Comparison of ENCODE assay signal across 9 cellular contexts in the genomic region with DNA sequence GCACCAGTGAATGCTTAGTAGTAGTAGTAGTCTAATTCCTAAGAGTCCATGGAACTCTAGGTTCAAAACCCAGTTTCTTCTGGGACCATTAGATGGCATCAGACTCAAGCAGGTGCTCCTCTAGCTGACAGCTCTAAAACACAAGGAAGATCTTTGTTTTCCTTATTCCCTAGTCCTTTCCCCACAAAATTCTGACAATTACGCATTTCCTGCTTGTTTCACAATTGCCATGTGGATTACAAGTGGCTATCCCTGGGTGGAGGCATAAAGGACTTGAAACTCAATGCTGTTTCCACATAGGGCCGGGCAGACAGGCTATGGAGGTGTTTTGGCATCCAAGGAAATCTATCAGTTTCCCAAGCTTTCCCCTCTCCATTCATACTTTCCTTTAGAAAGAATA. TPM values are rescaled to one million over a fixed set of nuclear protein-coding genes. Genes with fewer than 3 reads are reported as not detected.
DNase-seq lines count a peak whose midpoint lies in the region; ATAC-seq, FAIRE-seq and TF ChIP-seq lines count a peak whose summit lies in the region.
"Had no signal": no experiment of that assay in that cellular context is flagged by ENCODE, and none has a peak within 500 bp of the region (broad histone marks: within the 10 kb centered on the region; RNA-seq: fewer than 3 reads in every experiment).

No MANE protein-coding gene starts in this region.

- H3K9me3 ChIP-seq in mesenchymal stem cell (ENCODE audit: control insufficient read depth, low read length) = no peaks in the 10 kb centered on the region

- H2BK5ac ChIP-seq in mesenchymal stem cell (ENCODE audit: low read depth, low read length, poor library complexity, severe bottlenecking) = no peak overlapping the region

- no peak overlapping the region for H3K23ac ChIP-seq in mesenchymal stem cell (ENCODE audit: low read length in 2 of 2)

- no peak overlapping the region for H4K91ac ChIP-seq in mesenchymal stem cell (ENCODE audit: low read length)

- H3K4ac ChIP-seq in mesenchymal stem cell (ENCODE audit: low read depth in 1 of 2, low read length in 2 of 2) = no peak overlapping the region

- H3K27ac ChIP-seq in C4-2B (no peak overlapping the region), mesenchymal stem cell (ENCODE audit: low read length, poor library complexity, severe bottlenecking) (no peak overlapping the region)

- H3K27me3 ChIP-seq in mesenchymal stem cell (ENCODE audit: control insufficient read depth in 1 of 2, insufficient read depth in 1 of 2, low read length in 2 of 2) = no peaks in the 10 kb centered on the region

- H3K36me3 ChIP-seq in mesenchymal stem cell (ENCODE audit: control insufficient read depth in 1 of 2, insufficient read depth in 2 of 2, low read depth in 1 of 2, low read length in 2 of 2) = peaks cover 22 to 36% of the 10 kb centered on the region in 2 experiments

- H3K79me1 ChIP-seq in mesenchymal stem cell (replicated peaks; ENCODE audit: low read length, poor library complexity, severe bottlenecking) = no peaks in the 10 kb centered on the region

- no peak overlapping the region for H2AFZ ChIP-seq in mesenchymal stem cell (ENCODE audit: low read depth, low read length)

- no peak overlapping the region for H4K8ac ChIP-seq in mesenchymal stem cell (ENCODE audit: low read length)

- ATAC-seq in GM18519 (IDR thresholded peaks at IDR 0.05; ENCODE audit: low FRiP score, unreplicated experiment) (no peak), HG03196 (IDR thresholded peaks at IDR 0.05; ENCODE audit: unreplicated experiment) (no peak)

- no peak overlapping the region for H2BK12ac ChIP-seq in mesenchymal stem cell (ENCODE audit: low read length in 2 of 2)

- no peak overlapping the region for H3K18ac ChIP-seq in mesenchymal stem cell (ENCODE audit: low read depth in 1 of 2, low read length in 2 of 2)

- WGBS in mesenchymal stem cell = 55% methylated on average over 1 of the region's 2 CpGs

- H3K14ac ChIP-seq in mesenchymal stem cell (ENCODE audit: low read length in 2 of 2) = no peak overlapping the region

- TF ChIP-seq CTCF in C4-2B (conservative IDR thresholded peaks at IDR 0.05) = peak; percentile 49
- TF ChIP-seq CTCF in cardiac fibroblast (IDR thresholded peaks at IDR 0.05; ENCODE audit: low read depth, low read length) = peak; percentile 26

- H3K4me3 ChIP-seq in cardiac fibroblast (replicated peaks in 1 of 2; ENCODE audit: low read depth in 2 of 2, low read length in 2 of 2) (no peak overlapping the region), mesenchymal stem cell (ENCODE audit: insufficient read depth in 1 of 2, low read depth in 1 of 2, low read length in 2 of 2) (no peak overlapping the region)

- DNase-seq in HTR-8/SVneo (ENCODE audit: insufficient read length, low spot score) = peak; percentile 19
- DNase-seq in cardiac fibroblast (ENCODE audit: low read depth in 2 of 2) = peak; percentile 75 to 80
- DNase-seq in mesenchymal stem cell = peak; percentile 70
- DNase-seq in activated CD4-positive, alpha-beta T cell treated with anti-CD3 and anti-CD28 coated beads, Interleukin-2, amount 50 U/mL, for 1 hour = no peak
- no peak for DNase-seq in NCI-H510A treated with DMSO at 0.1 percent for 48 hours (lab: John Stamatoyannopoulos, UW)
- DNase-seq: activated T-cell treated with anti-CD3 and anti-CD28 coated beads, Interleukin-2, amount 50 U/mL, for 48 hours had no signal

- FAIRE-seq in HTR-8/SVneo (lab: Jason Lieb, UNC) = no peak

- H3K4me2 ChIP-seq in mesenchymal stem cell (ENCODE audit: low read length, poor library complexity, severe bottlenecking) = no peak overlapping the region

- peak overlapping the region; percentile 15 for H3K9ac ChIP-seq in mesenchymal stem cell (ENCODE audit: low read length)

- H2AK5ac ChIP-seq in mesenchymal stem cell (ENCODE audit: low read length, severe bottlenecking) = no peak overlapping the region

- H2BK15ac ChIP-seq in mesenchymal stem cell (ENCODE audit: low read depth, poor library complexity, severe bottlenecking) = no peak overlapping the region

- H2BK120ac ChIP-seq in mesenchymal stem cell (ENCODE audit: low read depth, low read length) = no peak overlapping the region

- H3K4me1 ChIP-seq in mesenchymal stem cell (ENCODE audit: control insufficient read depth, insufficient read depth, low read depth, low read length) = no peaks in the 10 kb centered on the region

RNA-seq across cellular contexts. Expression of a gene that starts 9.2 kb away (rescaled TPM):
- polyA plus RNA-seq in mesenchymal stem cell (2013, experiment 1 of 2) = 0.15 TPM
- 0.15 TPM for polyA plus RNA-seq in mesenchymal stem cell (2013, experiment 2 of 2)

RNA-seq across cellular contexts. Expression of a gene that starts 12.6 kb away (rescaled TPM):
- polyA plus RNA-seq in mesenchymal stem cell (2013, experiment 1 of 2) = 23.7 TPM
- polyA plus RNA-seq in mesenchymal stem cell (2013, experiment 2 of 2) = 23.3 TPM

RNA-seq across cellular contexts. Expression of a gene that starts 17.9 kb away (rescaled TPM):
- 73.2 TPM for polyA plus RNA-seq in mesenchymal stem cell (2013, experiment 1 of 2)
- 77.8 TPM for polyA plus RNA-seq in mesenchymal stem cell (2013, experiment 2 of 2)

RNA-seq across cellular contexts. Expression of a gene that starts 27.5 kb away (rescaled TPM):
- 27.8 TPM for polyA plus RNA-seq in mesenchymal stem cell (2013, experiment 1 of 2)
- polyA plus RNA-seq in mesenchymal stem cell (2013, experiment 2 of 2) = 29.5 TPM

RNA-seq across cellular contexts. Expression of a gene that starts 28.0 kb away (rescaled TPM):
- polyA plus RNA-seq in mesenchymal stem cell (2013, experiment 1 of 2) = 22.5 TPM
- polyA plus RNA-seq in mesenchymal stem cell (2013, experiment 2 of 2) = 23.3 TPM

Comparison
In these comparisons a context has a peak if more than half of its experiments do, and no peak if none do; other contexts are left out.
1. DNase-seq: peak in HTR-8/SVneo (single experiment), cardiac fibroblast (2 of 2) and mesenchymal stem cell (single experiment); none in activated CD4-positive, alpha-beta T cell treated with anti-CD3 and anti-CD28 coated beads, Interleukin-2, amount 50 U/mL, for 1 hour (single experiment) and NCI-H510A treated with DMSO at 0.1 percent for 48 hours (single experiment).